2 cellular contexts compared by ENCODE assay signal in the genomic region with DNA sequence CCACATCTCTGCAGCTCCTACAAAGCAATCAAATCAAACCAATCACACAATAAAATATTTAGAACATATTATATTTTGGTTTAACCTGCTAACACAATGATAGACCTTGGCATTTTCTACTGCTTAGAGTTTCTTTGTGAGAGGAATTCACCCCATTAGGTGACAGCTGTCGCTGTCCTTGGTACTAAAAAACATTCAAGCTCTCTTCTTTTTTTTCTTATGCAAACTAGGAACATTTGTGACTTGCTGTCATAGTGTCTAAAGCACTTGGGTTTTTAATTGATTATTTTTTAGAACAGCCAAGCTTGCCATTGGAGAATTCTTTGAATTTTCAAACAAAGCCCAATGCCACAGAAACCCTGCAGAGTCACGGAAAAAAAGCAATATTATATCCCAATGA.
TF ChIP-seq lines count a peak whose summit lies in the region.

No MANE protein-coding gene starts in this region.

TF ChIP-seq in GM23338, 12 proteins besides CTCF, POLR2A, EP300 and RAD21:
- TF ChIP-seq, protein P1, sequence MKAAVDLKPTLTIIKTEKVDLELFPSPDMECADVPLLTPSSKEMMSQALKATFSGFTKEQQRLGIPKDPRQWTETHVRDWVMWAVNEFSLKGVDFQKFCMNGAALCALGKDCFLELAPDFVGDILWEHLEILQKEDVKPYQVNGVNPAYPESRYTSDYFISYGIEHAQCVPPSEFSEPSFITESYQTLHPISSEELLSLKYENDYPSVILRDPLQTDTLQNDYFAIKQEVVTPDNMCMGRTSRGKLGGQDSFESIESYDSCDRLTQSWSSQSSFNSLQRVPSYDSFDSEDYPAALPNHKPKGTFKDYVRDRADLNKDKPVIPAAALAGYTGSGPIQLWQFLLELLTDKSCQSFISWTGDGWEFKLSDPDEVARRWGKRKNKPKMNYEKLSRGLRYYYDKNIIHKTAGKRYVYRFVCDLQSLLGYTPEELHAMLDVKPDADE (IDR thresholded peaks at IDR 0.05) = no peak
- TF ChIP-seq, protein P2, sequence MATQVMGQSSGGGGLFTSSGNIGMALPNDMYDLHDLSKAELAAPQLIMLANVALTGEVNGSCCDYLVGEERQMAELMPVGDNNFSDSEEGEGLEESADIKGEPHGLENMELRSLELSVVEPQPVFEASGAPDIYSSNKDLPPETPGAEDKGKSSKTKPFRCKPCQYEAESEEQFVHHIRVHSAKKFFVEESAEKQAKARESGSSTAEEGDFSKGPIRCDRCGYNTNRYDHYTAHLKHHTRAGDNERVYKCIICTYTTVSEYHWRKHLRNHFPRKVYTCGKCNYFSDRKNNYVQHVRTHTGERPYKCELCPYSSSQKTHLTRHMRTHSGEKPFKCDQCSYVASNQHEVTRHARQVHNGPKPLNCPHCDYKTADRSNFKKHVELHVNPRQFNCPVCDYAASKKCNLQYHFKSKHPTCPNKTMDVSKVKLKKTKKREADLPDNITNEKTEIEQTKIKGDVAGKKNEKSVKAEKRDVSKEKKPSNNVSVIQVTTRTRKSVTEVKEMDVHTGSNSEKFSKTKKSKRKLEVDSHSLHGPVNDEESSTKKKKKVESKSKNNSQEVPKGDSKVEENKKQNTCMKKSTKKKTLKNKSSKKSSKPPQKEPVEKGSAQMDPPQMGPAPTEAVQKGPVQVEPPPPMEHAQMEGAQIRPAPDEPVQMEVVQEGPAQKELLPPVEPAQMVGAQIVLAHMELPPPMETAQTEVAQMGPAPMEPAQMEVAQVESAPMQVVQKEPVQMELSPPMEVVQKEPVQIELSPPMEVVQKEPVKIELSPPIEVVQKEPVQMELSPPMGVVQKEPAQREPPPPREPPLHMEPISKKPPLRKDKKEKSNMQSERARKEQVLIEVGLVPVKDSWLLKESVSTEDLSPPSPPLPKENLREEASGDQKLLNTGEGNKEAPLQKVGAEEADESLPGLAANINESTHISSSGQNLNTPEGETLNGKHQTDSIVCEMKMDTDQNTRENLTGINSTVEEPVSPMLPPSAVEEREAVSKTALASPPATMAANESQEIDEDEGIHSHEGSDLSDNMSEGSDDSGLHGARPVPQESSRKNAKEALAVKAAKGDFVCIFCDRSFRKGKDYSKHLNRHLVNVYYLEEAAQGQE (IDR thresholded peaks at IDR 0.05; ENCODE audit: unreplicated experiment) = peak; percentile 87

TF ChIP-seq in H1, 55 proteins besides CTCF, POLR2A, EP300 and RAD21:
- TF ChIP-seq SIN3A (conservative IDR thresholded peaks at IDR 0.05 in 1 of 2, IDR thresholded peaks at IDR 0.05 in 1 of 2; ENCODE audit: low read depth in 1 of 2, low read length in 2 of 2) (peak; percentile 93 to 95), SP1 (IDR thresholded peaks at IDR 0.05; ENCODE audit: low read depth, low read length) (no peak)
